ENCODE assay signal across 18 cellular contexts in genomic region chr10:75592014-75592842, GRCh38.
A peak's percentile ranks its signal among the peaks of the same experiment; 100 is the strongest.
DNase-seq lines count a peak whose midpoint lies in the region; TF ChIP-seq lines count a peak whose summit lies in the region.
"Had no signal": no experiment of that assay in that cellular context is flagged by ENCODE, and none has a peak within 500 bp of the region (broad histone marks: within the 10 kb centered on the region; RNA-seq: fewer than 3 reads in every experiment).

No MANE protein-coding gene starts in this region.

- H3K4me2 ChIP-seq in osteoblast (ENCODE audit: insufficient read depth, low read length): no peak overlapping the region
- H3K4me2 ChIP-seq: SK-N-SH had no signal

- no peaks in the 10 kb centered on the region for H4K20me1 ChIP-seq in osteoblast (ENCODE audit: insufficient read depth, low read length)

- H3K4me3 ChIP-seq in coronary artery: peak overlapping the region; percentile 64
- peak overlapping the region; percentile 19 to 43 for H3K4me3 ChIP-seq in right atrium auricular region
- H3K4me3 ChIP-seq in osteoblast (ENCODE audit: insufficient read depth, low read length): no peak overlapping the region
- H3K4me3 ChIP-seq: skin epidermis had no signal

- H3K27ac Mint-ChIP-seq in type B pancreatic cell: peak overlapping the region; percentile 47
- H3K27ac Mint-ChIP-seq: activated naive CD4-positive, alpha-beta T cell treated with anti-CD3 and anti-CD28 coated beads for 36 hours; HFFc6 had no signal

- H3K36me3 ChIP-seq in right atrium auricular region: no peaks in the 10 kb centered on the region
- H3K36me3 ChIP-seq in osteoblast (ENCODE audit: insufficient read depth, low read length): no peaks in the 10 kb centered on the region
- H3K36me3 ChIP-seq: Peyer's patch had no signal

- H3K4me1 ChIP-seq in right atrium auricular region (peaks cover 0 to 10% of the 10 kb centered on the region in 2 donors), osteoblast (ENCODE audit: insufficient read depth, low read length) (no peaks in the 10 kb centered on the region)
- H3K4me1 ChIP-seq: Peyer's patch had no signal

- TF ChIP-seq CTCF in coronary artery (IDR thresholded peaks at IDR 0.05): no peak
- no peak for TF ChIP-seq CTCF in right atrium auricular region (IDR thresholded peaks at IDR 0.05)
- TF ChIP-seq CTCF in osteoblast (IDR thresholded peaks at IDR 0.05; ENCODE audit: extremely low read depth, low read depth, low read length): no peak
- no peak for TF ChIP-seq CTCF in type B pancreatic cell (conservative IDR thresholded peaks at IDR 0.05)

- H3K79me2 ChIP-seq in osteoblast (ENCODE audit: insufficient read depth, low read length): no peaks in the 10 kb centered on the region

- H3K36me3 Mint-ChIP-seq in type B pancreatic cell: no peaks in the 10 kb centered on the region

- H3K27me3 Mint-ChIP-seq in type B pancreatic cell: peaks cover 44% of the 10 kb centered on the region

- DNase-seq in coronary artery (ENCODE audit: low spot score) (no peak), right atrium auricular region (ENCODE audit: low spot score) (no peak), osteoblast (ENCODE audit: insufficient read length, low spot score, missing footprints) (peak; percentile 45), type B pancreatic cell (ENCODE audit: extremely low spot score, unreplicated experiment) (no peak), dedifferentiated amniotic fluid mesenchymal stem cell (ENCODE audit: extremely low spot score) (no peak), occipital lobe (lab: John Stamatoyannopoulos, UW) (no peak), NOMO-1 treated with dmso at 0.1 percent for 144 hours (lab: John Stamatoyannopoulos, UW; ENCODE audit: unreplicated experiment) (no peak)
- DNase-seq: activated naive CD4-positive, alpha-beta T cell treated with anti-CD3 and anti-CD28 coated beads for 36 hours; activated T-cell treated with anti-CD3 and anti-CD28 coated beads, Interleukin-2, amount 50 U/mL, for 4 hours; HFFc6; MM.1S; NCI-H1694; NCI-H345; Peyer's patch; SK-N-SH; T1000 had no signal

- H3K4me3 Mint-ChIP-seq in type B pancreatic cell: peak overlapping the region; percentile 45
- H3K4me3 Mint-ChIP-seq: activated naive CD4-positive, alpha-beta T cell treated with anti-CD3 and anti-CD28 coated beads for 36 hours; activated T-cell treated with anti-CD3 and anti-CD28 coated beads, Interleukin-2, amount 50 U/mL, for 4 hours; HFFc6 had no signal

- H3K9me3 ChIP-seq in right atrium auricular region: no peaks in the 10 kb centered on the region
- no peaks in the 10 kb centered on the region for H3K9me3 ChIP-seq in osteoblast (ENCODE audit: low read depth, low read length)
- H3K9me3 ChIP-seq: Peyer's patch, SK-N-SH had no signal

- H3K27me3 ChIP-seq in right atrium auricular region (no peaks in the 10 kb centered on the region), osteoblast (ENCODE audit: insufficient read depth, low read length) (peaks cover 6% of the 10 kb centered on the region)
- H3K27me3 ChIP-seq: Peyer's patch had no signal

- peak overlapping the region in 1 of 2 donors; percentile 54 for H3K27ac ChIP-seq in coronary artery
- H3K27ac ChIP-seq in right atrium auricular region: peak overlapping the region in 1 of 2 donors; percentile 53
- no peak overlapping the region for H3K27ac ChIP-seq in osteoblast (ENCODE audit: low read depth, low read length)
- H3K27ac ChIP-seq: HL-60, Peyer's patch, skin epidermis had no signal

- H3K4me1 Mint-ChIP-seq in type B pancreatic cell (ENCODE audit: unreplicated experiment): peaks cover 41% of the 10 kb centered on the region

- H3K9me3 Mint-ChIP-seq in type B pancreatic cell: no peaks in the 10 kb centered on the region
- H3K9me3 Mint-ChIP-seq: activated naive CD4-positive, alpha-beta T cell treated with anti-CD3 and anti-CD28 coated beads for 36 hours; HFFc6 had no signal

- H2AFZ ChIP-seq in osteoblast (ENCODE audit: low read length): no peak overlapping the region
